In the genomic region with DNA sequence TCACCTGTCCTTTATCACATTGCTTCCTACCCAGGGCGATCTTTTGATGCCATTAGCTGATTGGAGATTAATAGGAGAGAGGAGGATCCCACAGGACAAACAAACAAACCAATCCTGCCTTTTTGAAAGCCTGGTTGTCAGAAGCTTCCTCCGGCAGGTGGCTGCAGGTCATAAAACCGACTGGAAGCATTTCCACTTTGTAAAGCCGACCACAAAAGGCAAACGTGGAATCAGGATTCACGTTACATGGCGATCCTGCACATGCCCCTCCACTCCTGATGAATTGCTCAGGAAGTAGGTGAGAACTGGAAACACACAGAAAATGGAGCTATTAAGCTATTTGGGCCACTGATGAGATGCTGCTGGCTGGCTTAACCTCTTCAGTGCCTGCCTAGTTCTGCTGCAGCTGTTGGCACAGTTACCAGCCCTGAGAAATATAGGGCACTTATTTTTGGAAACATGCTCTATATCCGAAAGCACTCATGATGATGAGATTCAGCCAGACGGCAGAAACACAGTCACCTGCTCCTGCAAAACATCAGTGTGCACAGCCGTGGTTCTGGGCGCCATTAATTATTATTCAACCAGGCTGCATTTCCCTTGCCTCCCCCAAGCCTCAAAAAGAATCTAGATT, we compare ENCODE assay signal across 17 cellular contexts.
A peak's percentile ranks its signal among the peaks of the same experiment; 100 is the strongest.
DNase-seq lines count a peak whose midpoint lies in the region; ATAC-seq and TF ChIP-seq lines count a peak whose summit lies in the region.
"Had no signal": no experiment of that assay in that cellular context is flagged by ENCODE, and none has a peak within 500 bp of the region (broad histone marks: within the 10 kb centered on the region; RNA-seq: fewer than 3 reads in every experiment).

No MANE protein-coding gene starts in this region.

- DNase-seq in NCI-H1105 (lab: John Stamatoyannopoulos, UW) (peak; percentile 93), NCI-H2171 (lab: John Stamatoyannopoulos, UW) (peak; percentile 36), cerebellar cortex (ENCODE audit: low spot score) (peak; percentile 31), gastrocnemius medialis (peak; percentile 12 to 33), epidermal melanocyte (ENCODE audit: insufficient read length, low spot score) (no peak), esophagus muscularis mucosa (ENCODE audit: extremely low spot score) (no peak)
- DNase-seq: activated CD8-positive, alpha-beta memory T cell treated with anti-CD3 and anti-CD28 coated beads, Interleukin-2, amount 50 U/mL, for 48 hours; activated naive CD8-positive, alpha-beta T cell treated with anti-CD3 and anti-CD28 coated beads, Interleukin-2, amount 10 ng/mL, durations not matched to agents 7 days and 5 days; CD4-positive, CD25-positive, alpha-beta regulatory T cell; central memory CD4-positive, alpha-beta T cell; naive thymus-derived CD4-positive, alpha-beta T cell; stimulated activated naive B cell treated with anti-CD40 and anti-IgM and Interleukin-4, amounts not matched to agents 10 μg/mL and 1 μg/mL and 100 μg/mL, for 72 hours; uterus had no signal

- H3K4me3 ChIP-seq in gastrocnemius medialis (peak overlapping the region in 3 of 4 donors; percentile 4 to 41 (median 17)), esophagus muscularis mucosa (no peak overlapping the region)
- H3K4me3 ChIP-seq: uterus had no signal

- TF ChIP-seq EP300 in esophagus muscularis mucosa (IDR thresholded peaks at IDR 0.05): no peak

- H3K27me3 ChIP-seq in gastrocnemius medialis: no peaks in the 10 kb centered on the region
- no peaks in the 10 kb centered on the region for H3K27me3 ChIP-seq in esophagus muscularis mucosa
- H3K27me3 ChIP-seq: uterus had no signal

- ATAC-seq in gastrocnemius medialis: peak; percentile 83 to 89
- ATAC-seq in GM18517 (IDR thresholded peaks at IDR 0.05; ENCODE audit: unreplicated experiment): no peak
- ATAC-seq: activated CD4-positive, CD25-positive, alpha-beta regulatory T cell treated with anti-CD3 and anti-CD28 coated beads, Interleukin-2, amount 50 U/mL, for 24 hours; HepG2; naive thymus-derived CD4-positive, alpha-beta T cell; stimulated activated naive B cell treated with anti-CD40 and anti-IgM and Interleukin-4, amounts not matched to agents 10 μg/mL and 1 μg/mL and 100 μg/mL, for 72 hours had no signal

- in situ Hi-C loops in gastrocnemius medialis (cut with MboI; ENCODE audit: low sequenced_read_pairs in 4 of 4): no loop called here

- TF ChIP-seq POLR2A in gastrocnemius medialis (IDR thresholded peaks at IDR 0.05) (no peak), esophagus muscularis mucosa (IDR thresholded peaks at IDR 0.05; ENCODE audit: low read depth) (no peak)

- H3K4me1 ChIP-seq in gastrocnemius medialis (peaks cover 9 to 15% of the 10 kb centered on the region in 2 donors), esophagus muscularis mucosa (peaks cover 16 to 19% (median 18%) of the 10 kb centered on the region in 4 donors)

- no peaks in the 10 kb centered on the region for H3K36me3 ChIP-seq in gastrocnemius medialis
- H3K36me3 ChIP-seq in esophagus muscularis mucosa: no peaks in the 10 kb centered on the region
- H3K36me3 ChIP-seq: uterus had no signal

- intact Hi-C loops in gastrocnemius medialis (cut with DNase I; ENCODE audit: low total_unique reads) (no loop called here), esophagus muscularis mucosa (cut with DNase I) (no loop called here)

- H3K9me3 ChIP-seq in gastrocnemius medialis (no peaks in the 10 kb centered on the region), esophagus muscularis mucosa (no peaks in the 10 kb centered on the region)
- H3K9me3 ChIP-seq: uterus had no signal

- TF ChIP-seq CTCF in gastrocnemius medialis (IDR thresholded peaks at IDR 0.05 in 4 of 5, conservative IDR thresholded peaks at IDR 0.05 in 1 of 5) (no peak), esophagus muscularis mucosa (IDR thresholded peaks at IDR 0.05) (no peak)

- 42% methylated on average over 11 of the region's 11 CpGs for WGBS in esophagus muscularis mucosa

- H3K27ac ChIP-seq in gastrocnemius medialis: peak overlapping the region; percentile 64 to 79 (median 70)
- H3K27ac ChIP-seq in esophagus muscularis mucosa (replicated peaks in 1 of 4): no peak overlapping the region
- H3K27ac ChIP-seq: epithelial cell of prostate, uterus had no signal

Comparison
In these comparisons a context has a peak if more than half of its experiments do, and no peak if none do; other contexts are left out.
1. DNase-seq: peak in NCI-H1105 (single experiment), NCI-H2171 (single experiment), cerebellar cortex (single experiment) and gastrocnemius medialis (2 of 2); none in epidermal melanocyte (single experiment) and esophagus muscularis mucosa (single experiment).
2. H3K27ac ChIP-seq: peak in gastrocnemius medialis (4 of 4); none in esophagus muscularis mucosa (0 of 4).
3. H3K4me3 ChIP-seq: peak in gastrocnemius medialis (3 of 4); none in esophagus muscularis mucosa (0 of 4).